ENCODE assay signal across 8 cellular contexts in the genomic region with DNA sequence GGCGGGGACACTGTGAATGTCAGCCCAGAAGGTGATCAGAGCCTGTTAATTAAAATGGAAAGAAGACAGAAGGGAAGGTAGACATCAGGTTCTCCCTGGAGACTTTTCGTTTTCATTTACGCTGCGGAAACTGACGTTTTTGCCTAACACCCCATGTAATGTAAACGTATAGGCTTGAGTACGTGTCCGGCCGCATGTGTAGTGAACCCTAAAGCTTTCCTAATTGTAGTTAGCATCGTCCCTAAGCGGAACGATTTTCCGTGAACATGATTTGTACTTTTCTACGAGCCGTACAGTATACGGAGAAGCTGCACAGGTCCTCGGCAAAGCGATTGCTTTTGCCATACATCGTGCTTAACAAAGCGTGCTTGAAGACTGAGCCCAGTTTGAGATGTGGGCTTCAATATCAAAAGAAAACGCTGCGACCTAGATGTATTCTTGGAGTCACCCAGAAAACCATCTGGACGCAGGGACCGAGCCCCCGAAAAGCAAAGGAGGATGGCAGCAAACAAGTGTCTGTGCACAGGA. TPM values are rescaled to one million over a fixed set of nuclear protein-coding genes. Genes with fewer than 3 reads are reported as not detected.
DNase-seq lines count a peak whose midpoint lies in the region; ATAC-seq, FAIRE-seq and TF ChIP-seq lines count a peak whose summit lies in the region.

No MANE protein-coding gene starts in this region.

- peak overlapping the region; percentile 41; the same call in 1 of the 2 replicates for H3K27ac ChIP-seq in MM.1S (ENCODE audit: low read length)
- H3K27ac ChIP-seq in H1 (ENCODE audit: low read depth, low read length), result peak overlapping the region; percentile 18; the same call in 1 of the 2 replicates

- no peaks in the 10 kb centered on the region for H3K9me3 ChIP-seq in MM.1S (replicated peaks; ENCODE audit: insufficient read depth, low read length)
- no peaks in the 10 kb centered on the region for H3K9me3 ChIP-seq in H1 (ENCODE audit: insufficient read depth in 2 of 2, low read depth in 1 of 2, low read length in 1 of 2)

- H4K8ac ChIP-seq in H1 (ENCODE audit: extremely low read depth, insufficient read depth, low read length), result no peak overlapping the region

- H3K4me2 ChIP-seq in MM.1S (ENCODE audit: low read depth, low read length) (peak overlapping the region; percentile 80), H1 (ENCODE audit: insufficient read depth in 1 of 2, low read depth in 2 of 2, low read length in 2 of 2) (peak overlapping the region; percentile 81 to 82)

- H3K79me1 ChIP-seq in H1 (ENCODE audit: low read depth, low read length), result peaks cover 13% of the 10 kb centered on the region

- no peak overlapping the region for H3K14ac ChIP-seq in H1 (ENCODE audit: insufficient read length)

- DNase-seq in CD14-positive monocyte (ENCODE audit: low spot score), result no peak
- no peak for DNase-seq in MM.1S
- no peak for DNase-seq in H1 (ENCODE audit: low read depth in 1 of 2, low spot score in 2 of 2)
- DNase-seq in osteocyte (ENCODE audit: extremely low spot score, unreplicated experiment), result no peak
- DNase-seq in DMS114 treated with DMSO at 0.1 percent for 48 hours (lab: John Stamatoyannopoulos, UW; ENCODE audit: unreplicated experiment), result no peak
- no peak for DNase-seq in AG08395 (ENCODE audit: low spot score)
- DNase-seq in stimulated activated CD4-positive, alpha-beta T cell treated with anti-CD3 and anti-CD28 coated beads, Interleukin-2, amount 100 ng/mL, for 24 hours, result no peak

- no peak overlapping the region for H3K56ac ChIP-seq in H1 (replicated peaks; ENCODE audit: insufficient read length, low read depth, low read length)

- H2BK120ac ChIP-seq in H1 (replicated peaks; ENCODE audit: low read depth, low read length), result no peak overlapping the region

- H2AK5ac ChIP-seq in H1 (ENCODE audit: low read depth, low read length), result no peak overlapping the region

- peaks cover 19% of the 10 kb centered on the region for H3K4me1 Mint-ChIP-seq in CD14-positive monocyte
- H3K4me1 Mint-ChIP-seq in osteocyte (ENCODE audit: unreplicated experiment), result peaks cover 30% of the 10 kb centered on the region

- peaks cover 22% of the 10 kb centered on the region for H3K4me1 ChIP-seq in MM.1S (ENCODE audit: low read length)
- peaks cover 0 to 6% (median 1%) of the 10 kb centered on the region in 4 experiments; a peak in 4 of 7 replicates for H3K4me1 ChIP-seq in H1 (replicated peaks in 1 of 4; ENCODE audit: control insufficient read depth in 3 of 4, insufficient read depth in 4 of 4, low read length in 3 of 4)

- no peak for TF ChIP-seq EP300 in H1 (IDR thresholded peaks at IDR 0.05; ENCODE audit: borderline replicate concordance in 1 of 2, low read depth in 2 of 2, low read length in 2 of 2)

- POLR2A ChIA-PET in H1 (lab: Charles Lee; ENCODE audit: partially characterized antibody), result no interaction called here

- H3K79me2 ChIP-seq in MM.1S (ENCODE audit: low read length), result peaks cover 52% of the 10 kb centered on the region
- peaks cover 14 to 52% of the 10 kb centered on the region in 2 experiments for H3K79me2 ChIP-seq in H1 (ENCODE audit: control insufficient read depth in 1 of 2, insufficient read depth in 2 of 2, low read length in 2 of 2)

- H2AFZ ChIP-seq in MM.1S (ENCODE audit: low read length), result peak overlapping the region; percentile 67
- peak overlapping the region; percentile 45; the same call in 1 of the 2 replicates for H2AFZ ChIP-seq in H1 (ENCODE audit: low read length)

- peak overlapping the region; percentile 96 to 97 for H3K4me3 Mint-ChIP-seq in CD14-positive monocyte
- H3K4me3 Mint-ChIP-seq in osteocyte (ENCODE audit: unreplicated experiment), result peak overlapping the region; percentile 91

- H3K23ac ChIP-seq in H1 (ENCODE audit: insufficient read length), result no peak overlapping the region

- H3K36me3 Mint-ChIP-seq in CD14-positive monocyte (peaks cover 12 to 14% of the 10 kb centered on the region in 2 donors), osteocyte (ENCODE audit: unreplicated experiment) (no peaks in the 10 kb centered on the region)

- no peak for TF ChIP-seq RAD21 in H1 (IDR thresholded peaks at IDR 0.05 in 1 of 2, conservative IDR thresholded peaks at IDR 0.05 in 1 of 2; ENCODE audit: low read depth in 2 of 2, low read length in 2 of 2)

- no peak overlapping the region for H4K5ac ChIP-seq in H1 (ENCODE audit: insufficient read length, low read depth, low read length)

- peak; percentile 13 for ATAC-seq in GM21423 (IDR thresholded peaks at IDR 0.05; ENCODE audit: unreplicated experiment)

- 0 out of 2 replicates have a peak overlapping the region, but pooled peaks have one; percentile 4 for H2BK5ac ChIP-seq in H1 (ENCODE audit: low read depth, low read length)

- H2BK12ac ChIP-seq in H1 (ENCODE audit: low read depth, low read length), result no peak overlapping the region

- WGBS in H1 (ENCODE audit: extremely low coverage in 1 of 2, insufficient coverage in 1 of 2, insufficient read length in 1 of 2, insufficient replicate concordance in 2 of 2, low coverage in 1 of 2, low lambda C conversion rate in 2 of 2, missing lambda C conversion rate in 1 of 2), 2 experiments, result 2% methylated on average over 25 of the region's 25 CpGs; no CpG with 5 or more reads in 1 of the 2 experiments

- H3K4me3 ChIP-seq in MM.1S (ENCODE audit: low read length) (peak overlapping the region; percentile 91), H1 (ENCODE audit: extremely low read depth in 1 of 4, insufficient read depth in 2 of 4, low read depth in 3 of 4, low read length in 4 of 4) (peak overlapping the region; percentile 77 to 100 (median 88))

- no peak overlapping the region for H2BK15ac ChIP-seq in H1 (ENCODE audit: low read length)

- TF ChIP-seq CTCF in CD14-positive monocyte (IDR thresholded peaks at IDR 0.05) (no peak), MM.1S (IDR thresholded peaks at IDR 0.05; ENCODE audit: low read length) (no peak), H1 (IDR thresholded peaks at IDR 0.05; ENCODE audit: control extremely low read depth in 1 of 3, insufficient read depth in 1 of 3, low read depth in 1 of 3, low read length in 3 of 3) (no peak), osteocyte (IDR thresholded peaks at IDR 0.05) (no peak)

- H3K9me3 Mint-ChIP-seq in CD14-positive monocyte (no peaks in the 10 kb centered on the region), osteocyte (ENCODE audit: unreplicated experiment) (no peaks in the 10 kb centered on the region)

- peaks cover 9% of the 10 kb centered on the region; the same call in 1 of the 2 replicates for H3F3A ChIP-seq in MM.1S (ENCODE audit: insufficient read depth, low read length)

- no peak overlapping the region for H4K91ac ChIP-seq in H1 (replicated peaks; ENCODE audit: insufficient read length, low read length)

- H3K9me2 ChIP-seq in MM.1S (replicated peaks; ENCODE audit: insufficient read depth, low read length), result no peaks in the 10 kb centered on the region

- H2BK20ac ChIP-seq in H1 (ENCODE audit: low read length), result no peak overlapping the region

- H3K27me3 ChIP-seq in MM.1S (replicated peaks; ENCODE audit: insufficient read depth, low read length) (no peaks in the 10 kb centered on the region), H1 (replicated peaks in 1 of 4; ENCODE audit: control insufficient read depth in 3 of 4, extremely low read depth in 1 of 4, insufficient read depth in 3 of 4, low read length in 3 of 4) (no peaks in the 10 kb centered on the region; a peak in 2 of 7 replicates)

- CTCF ChIA-PET in H1 (lab: Charles Lee; ENCODE audit: partially characterized antibody), result interaction anchor here (1.2 kb wide), 1 partner anchor 14 kb away, joined by 4 read pairs; no protein-coding TSS in a partner anchor

- no peak for TF ChIP-seq POLR2A in H1 (IDR thresholded peaks at IDR 0.05; ENCODE audit: control extremely low read depth in 1 of 2, low read depth in 2 of 2, low read length in 2 of 2)

- peak overlapping the region; percentile 24 for H3K4ac ChIP-seq in H1 (replicated peaks; ENCODE audit: insufficient read length, low read depth, low read length)

- H3K9ac ChIP-seq in MM.1S (ENCODE audit: low read length), result peak overlapping the region; percentile 86
- H3K9ac ChIP-seq in H1 (replicated peaks in 1 of 4; ENCODE audit: extremely low read depth in 1 of 4, low read depth in 3 of 4, low read length in 3 of 4), result peak overlapping the region; percentile 74 to 96 (median 78)

- H4K20me1 ChIP-seq in MM.1S (ENCODE audit: insufficient read depth, low read length), result no peaks in the 10 kb centered on the region
- H4K20me1 ChIP-seq in H1 (replicated peaks in 1 of 2; ENCODE audit: control insufficient read depth in 1 of 2, insufficient read depth in 2 of 2, low read length in 2 of 2), result peaks cover 2 to 4% of the 10 kb centered on the region in 2 experiments

- H3K18ac ChIP-seq in H1 (ENCODE audit: extremely low read depth, low read length), result no peak overlapping the region; the same call in 1 of the 2 replicates

- intact Hi-C loops in CD14-positive monocyte (cut with micrococcal nuclease), result loop anchor here (5.0 to 10.0 kb wide), 2 partner anchors 144 to 346 kb away; a partner anchor contains a TSS

- H3K36me3 ChIP-seq in MM.1S (replicated peaks; ENCODE audit: insufficient read depth, low read length) (no peaks in the 10 kb centered on the region), H1 (ENCODE audit: control insufficient read depth in 2 of 4, insufficient read depth in 4 of 4, low read length in 3 of 4) (peaks cover 0 to 5% (median 2%) of the 10 kb centered on the region in 4 experiments; a peak in 2 of 8 replicates)

- no peak for FAIRE-seq in H1 (lab: Jason Lieb, UNC)

- H3K23me2 ChIP-seq in H1 (ENCODE audit: low read depth, low read length), result peaks cover 11% of the 10 kb centered on the region; the same call in 1 of the 2 replicates

- H3K27me3 Mint-ChIP-seq in CD14-positive monocyte (ENCODE audit: low read depth in 3 of 3) (peaks cover 1 to 5% (median 4%) of the 10 kb centered on the region in 3 donors), osteocyte (ENCODE audit: unreplicated experiment) (no peaks in the 10 kb centered on the region)

- peak overlapping the region; percentile 95 to 99 (median 98) for H3K27ac Mint-ChIP-seq in CD14-positive monocyte
- peak overlapping the region; percentile 91 for H3K27ac Mint-ChIP-seq in osteocyte (ENCODE audit: unreplicated experiment)

RNA-seq across cellular contexts. Expression of a gene that starts 0.3 kb away (rescaled TPM):
- 10 to 100 TPM; 11.0 to 15.6 TPM for polyA plus RNA-seq in CD14-positive monocyte
- 43.8 and 46.3 TPM in 2 replicates for total RNA-seq in H1 (2021; fragmentation: NEBNext Ultra II Directional; extraction: Animal tissue kit (Norgen Biotek cat#: 25700))
- polyA plus RNA-seq in H1 (2011; rRNA removed), result 17.6 and 27.9 TPM in 2 replicates
- polyA plus RNA-seq in H1 (2011; cell fraction: cytosol; rRNA removed), result 41.9 TPM
- 21.7 TPM for polyA plus RNA-seq in H1 (2011; cell fraction: nucleus; rRNA removed)
- polyA plus RNA-seq in H1 (2012, experiment 1 of 2), result 45.8 to 82.6 TPM (median 47.0 TPM) in 4 replicates
- polyA plus RNA-seq in H1 (2012, experiment 2 of 2), result 3.5 TPM
- polyA plus RNA-seq in H1 (2013, experiment 1 of 2), result 33.2 TPM
- polyA plus RNA-seq in H1 (2013, experiment 2 of 2), result 34.8 TPM
- 30.6 and 37.6 TPM in 2 replicates for polyA minus RNA-seq in H1 (2011; rRNA and poly(A)+ RNA removed)
- 16.1 TPM for polyA minus RNA-seq in H1 (2011; cell fraction: cytosol; rRNA and poly(A)+ RNA removed)
- polyA minus RNA-seq in H1 (2011; cell fraction: nucleus; rRNA and poly(A)+ RNA removed), result 14.3 TPM
- total RNA-seq in osteocyte, result 22.0 and 23.3 TPM in 2 replicates

RNA-seq across cellular contexts. Expression of a gene that starts 1.0 kb away (rescaled TPM):
- not detected for polyA plus RNA-seq in CD14-positive monocyte
- 0.46 and 0.84 TPM in 2 replicates for total RNA-seq in H1 (2021; fragmentation: NEBNext Ultra II Directional; extraction: Animal tissue kit (Norgen Biotek cat#: 25700))
- polyA plus RNA-seq in H1 (2011; rRNA removed), result 0.75 and 0.85 TPM in 2 replicates
- 0.96 TPM for polyA plus RNA-seq in H1 (2011; cell fraction: cytosol; rRNA removed)
- 1.2 TPM for polyA plus RNA-seq in H1 (2011; cell fraction: nucleus; rRNA removed)
- polyA plus RNA-seq in H1 (2012, experiment 1 of 2), result 0.35 to 1.4 TPM (median 0.95 TPM) in 4 replicates
- 0.56 TPM for polyA plus RNA-seq in H1 (2012, experiment 2 of 2)
- polyA plus RNA-seq in H1 (2013, experiment 1 of 2), result 0.81 TPM
- polyA plus RNA-seq in H1 (2013, experiment 2 of 2), result 0.98 TPM
- polyA minus RNA-seq in H1 (2011; rRNA and poly(A)+ RNA removed), result 0.73 and 2.5 TPM in 2 replicates
- polyA minus RNA-seq in H1 (2011; cell fraction: cytosol; rRNA and poly(A)+ RNA removed), result not detected
- polyA minus RNA-seq in H1 (2011; cell fraction: nucleus; rRNA and poly(A)+ RNA removed), result 1.2 TPM
- total RNA-seq in osteocyte, result 0.73 and 0.86 TPM in 2 replicates
